Comparison of ENCODE assay signal across 9 cellular contexts in the genomic region with DNA sequence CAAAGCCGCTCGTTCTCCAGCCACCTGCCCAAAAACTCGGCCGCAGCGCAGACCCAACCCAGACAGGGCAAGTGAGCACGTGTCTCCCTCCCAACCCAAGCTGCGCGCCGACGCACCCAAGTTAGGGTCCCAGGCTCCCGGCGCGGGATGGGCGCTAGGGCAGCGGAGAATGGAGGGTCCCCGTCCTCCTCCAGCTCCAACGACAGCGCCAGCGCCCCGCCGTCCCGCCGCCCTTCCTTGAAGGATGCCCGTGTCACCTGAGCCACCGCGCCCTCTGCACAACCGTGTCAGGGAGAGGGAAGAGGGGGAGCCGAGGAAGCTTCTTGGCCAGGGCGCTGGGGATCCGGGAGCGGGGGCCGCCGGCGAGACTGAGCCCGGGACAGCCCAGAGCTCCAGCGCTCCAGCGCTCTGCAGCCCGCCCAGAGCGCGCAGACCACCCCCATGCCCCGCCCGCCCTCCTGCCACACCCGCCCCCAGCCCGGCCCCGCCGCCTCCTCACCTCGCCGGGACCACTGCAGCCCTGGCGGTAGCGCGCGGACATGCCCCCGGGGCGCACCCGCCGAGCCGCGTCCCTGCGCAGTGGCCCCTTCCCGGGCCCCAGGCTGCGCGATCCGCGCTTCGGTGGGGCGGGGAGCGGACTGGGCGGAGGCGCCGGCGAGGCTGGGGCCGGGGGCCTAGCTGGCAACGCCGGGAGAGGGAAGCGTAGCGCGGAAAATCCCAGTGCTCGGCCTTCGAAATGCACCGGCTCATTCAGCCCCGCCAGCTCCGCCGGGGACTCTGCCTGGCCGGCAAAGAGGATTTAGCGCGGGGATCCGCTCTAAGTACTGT. TPM values are rescaled to one million over a fixed set of nuclear protein-coding genes. Genes with fewer than 3 reads are reported as not detected.
A peak's percentile ranks its signal among the peaks of the same experiment; 100 is the strongest.
DNase-seq lines count a peak whose midpoint lies in the region; ATAC-seq and TF ChIP-seq lines count a peak whose summit lies in the region.
"Had no signal": no experiment of that assay in that cellular context is flagged by ENCODE, and none has a peak within 500 bp of the region (broad histone marks: within the 10 kb centered on the region; RNA-seq: fewer than 3 reads in every experiment).

Gene SLC16A12, minus strand, starts transcription at position 410 of the 828 bp plus-strand sequence. CDS start 73,016 bp downstream, outside the sequence.

- BruUV-seq in Caco-2 (replicated peaks; lab: Mats Ljungman, UMichigan): no TSS peak

- H3K27ac ChIP-seq in RWPE1 (peak within 1 kb of the TSS; percentile 8; the same call in 1 of the 2 replicates), gastroesophageal sphincter (peak within 1 kb of the TSS in 2 of 4 donors; percentile 6 to 68), parathyroid adenoma (no peak within 1 kb of the TSS)
- no peak within 1 kb of the TSS for H3K27ac ChIP-seq in effector memory CD4-positive, alpha-beta T cell (ENCODE audit: insufficient read depth, low read length, poor library complexity, severe bottlenecking)

- ATAC-seq in gastroesophageal sphincter: peak; percentile 50
- ATAC-seq in HG02798 (IDR thresholded peaks at IDR 0.05; ENCODE audit: poor library complexity, unreplicated experiment): no peak
- ATAC-seq: left colon had no signal

- H3K27me3 ChIP-seq in Caco-2 (replicated peaks; ENCODE audit: control insufficient read depth, insufficient read depth, low read length): peaks cover 2% of the 10 kb centered on the region; the same call in 1 of the 2 replicates
- H3K27me3 ChIP-seq in gastroesophageal sphincter: peaks cover 61% of the 10 kb centered on the region
- H3K27me3 ChIP-seq in parathyroid adenoma (ENCODE audit: control insufficient read depth, insufficient read depth, low read length): no peaks in the 10 kb centered on the region
- peaks cover 15% of the 10 kb centered on the region for H3K27me3 ChIP-seq in effector memory CD4-positive, alpha-beta T cell (replicated peaks; ENCODE audit: control insufficient read depth, insufficient read depth, low read length, poor library complexity, severe bottlenecking)

- H3K4me3 ChIP-seq in Caco-2 (ENCODE audit: low read depth, low read length) (peak within 1 kb of the TSS; percentile 15), gastroesophageal sphincter (peak within 1 kb of the TSS; percentile 20 to 57), parathyroid adenoma (ENCODE audit: low read depth, low read length) (no peak within 1 kb of the TSS)
- H3K4me3 ChIP-seq in effector memory CD4-positive, alpha-beta T cell (ENCODE audit: insufficient read depth, low read depth, low read length, poor library complexity, severe bottlenecking): no peak within 1 kb of the TSS

- no peak for TF ChIP-seq EP300 in gastroesophageal sphincter (IDR thresholded peaks at IDR 0.05)

- H3K4me1 ChIP-seq in Caco-2 (no peaks in the 10 kb centered on the region), gastroesophageal sphincter (peaks cover 0 to 25% (median 13%) of the 10 kb centered on the region in 3 donors), parathyroid adenoma (no peaks in the 10 kb centered on the region)
- no peaks in the 10 kb centered on the region for H3K4me1 ChIP-seq in effector memory CD4-positive, alpha-beta T cell (ENCODE audit: control insufficient read depth, insufficient read depth, low read length, poor library complexity, severe bottlenecking)

- no peaks in the 10 kb centered on the region for H3K36me3 Mint-ChIP-seq in Caco-2 (ENCODE audit: insufficient read depth, unreplicated experiment)

- peak in 1 of 2 experiments; percentile 29 for DNase-seq in Caco-2
- DNase-seq in RWPE1 (ENCODE audit: low spot score): peak; percentile 34
- DNase-seq in mesenteric fat pad (ENCODE audit: low spot score): no peak
- DNase-seq in effector memory CD4-positive, alpha-beta T cell: no peak
- DNase-seq in cerebellar nuclear complex (lab: John Stamatoyannopoulos, UW): no peak

- H3K27ac Mint-ChIP-seq in Caco-2 (ENCODE audit: unreplicated experiment): no peak within 1 kb of the TSS

- peak within 1 kb of the TSS; percentile 50 for H2AFZ ChIP-seq in parathyroid adenoma

- peak within 1 kb of the TSS; percentile 26 for H3K4me2 ChIP-seq in parathyroid adenoma (ENCODE audit: low read length)

- H3K4me3 Mint-ChIP-seq in Caco-2 (ENCODE audit: unreplicated experiment): peak within 1 kb of the TSS; percentile 43

- H3K36me3 ChIP-seq in Caco-2 (ENCODE audit: control insufficient read depth, insufficient read depth, low read length): no peaks in the 10 kb centered on the region
- no peaks in the 10 kb centered on the region for H3K36me3 ChIP-seq in gastroesophageal sphincter
- no peaks in the 10 kb centered on the region for H3K36me3 ChIP-seq in parathyroid adenoma (ENCODE audit: control insufficient read depth, insufficient read depth, low read length)
- H3K36me3 ChIP-seq in effector memory CD4-positive, alpha-beta T cell (ENCODE audit: control insufficient read depth, insufficient read depth, low read length): no peaks in the 10 kb centered on the region

- H3K79me2 ChIP-seq in parathyroid adenoma: no peaks in the 10 kb centered on the region

- no peaks in the 10 kb centered on the region for H3K4me1 Mint-ChIP-seq in Caco-2 (ENCODE audit: low read depth, unreplicated experiment)

- TF ChIP-seq CTCF in Caco-2 (IDR thresholded peaks at IDR 0.05; ENCODE audit: insufficient read depth in 1 of 2, low read depth in 1 of 2, low read length in 1 of 2, severe bottlenecking in 1 of 2, unreplicated experiment in 1 of 2): no peak
- no peak for TF ChIP-seq CTCF in RWPE1 (conservative IDR thresholded peaks at IDR 0.05; ENCODE audit: low read depth)
- peak in 1 of 4 experiments; percentile 16 for TF ChIP-seq CTCF in gastroesophageal sphincter (IDR thresholded peaks at IDR 0.05)
- no peak for TF ChIP-seq CTCF in parathyroid adenoma (IDR thresholded peaks at IDR 0.05)

- no peaks in the 10 kb centered on the region for H3K9me3 Mint-ChIP-seq in Caco-2 (ENCODE audit: unreplicated experiment)

- no peak for TF ChIP-seq POLR2A in gastroesophageal sphincter (IDR thresholded peaks at IDR 0.05)

- H3K9me3 ChIP-seq in Caco-2 (no peaks in the 10 kb centered on the region), gastroesophageal sphincter (no peaks in the 10 kb centered on the region), parathyroid adenoma (ENCODE audit: control insufficient read depth, low read length) (no peaks in the 10 kb centered on the region)
- no peaks in the 10 kb centered on the region for H3K9me3 ChIP-seq in effector memory CD4-positive, alpha-beta T cell (ENCODE audit: control insufficient read depth, low read length)

- CTCF ChIA-PET in Caco-2 (lab: Charles Lee) (no interaction called here), RWPE1 (lab: Yijun Ruan, JAX) (interaction anchor here (0.5 to 0.6 kb wide), 2 partner anchors 17 to 47 kb away, joined by 3 to 5 read pairs; no protein-coding TSS in a partner anchor)

- H3K27me3 Mint-ChIP-seq in Caco-2 (ENCODE audit: insufficient read depth, unreplicated experiment): peaks cover 24% of the 10 kb centered on the region

- POLR2A ChIA-PET in Caco-2 (lab: Charles Lee): no interaction called here
- POLR2A ChIA-PET in RWPE1 (lab: Yijun Ruan, JAX; ENCODE audit: low non-redundant PET): no interaction called here

- no peak within 1 kb of the TSS for H3K9ac ChIP-seq in parathyroid adenoma

- 0 to 10% methylated on average over 2 to 16 of the region's 87 CpGs for WGBS in gastroesophageal sphincter (ENCODE audit: low coverage in 1 of 2), 2 donors

- intact Hi-C loops in Caco-2 (cut with micrococcal nuclease; ENCODE audit: unreplicated experiment): no loop called here

RNA-seq across cellular contexts. Expression of gene SLC16A12, which starts in this region (rescaled TPM):
- total RNA-seq in Caco-2 (2022): not detected in 2 replicates
- 10 to 100 TPM in 1 of 4 donors, 1 to 10 TPM in 3; 1.7 to 11.7 (median 2.4) TPM for total RNA-seq in gastroesophageal sphincter
- total RNA-seq in mesenteric fat pad: 0.22 TPM

Comparison
In these comparisons a context has a peak if more than half of its experiments do, and no peak if none do; other contexts are left out.
1. H3K4me3 ChIP-seq: peak in Caco-2 (single experiment) and gastroesophageal sphincter (2 of 2); none in parathyroid adenoma (single experiment) and effector memory CD4-positive, alpha-beta T cell (single experiment).